ENCODE assay signal across 8 cellular contexts in the genomic region with DNA sequence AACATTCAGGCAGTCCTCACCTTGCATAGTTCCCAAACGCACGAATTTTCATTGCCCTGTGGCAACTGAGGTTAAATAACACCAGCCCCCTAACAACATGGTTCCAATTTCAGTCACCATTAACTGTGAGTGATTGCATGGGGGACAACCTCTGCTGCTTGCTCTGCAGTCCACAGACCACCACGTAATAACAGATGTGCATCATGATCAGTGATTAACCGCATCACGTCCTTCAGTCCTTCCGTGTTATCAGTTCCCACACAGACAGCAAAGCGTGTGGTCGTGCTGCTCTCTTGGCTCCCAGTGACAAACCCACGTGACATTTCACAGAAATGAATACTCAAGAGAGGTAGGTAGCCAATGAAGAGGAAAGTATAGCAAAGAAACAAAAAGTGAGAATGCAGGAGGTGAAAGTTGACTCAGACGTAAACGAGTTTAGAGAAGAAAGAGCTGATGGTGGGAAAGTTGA.
DNase-seq lines count a peak whose midpoint lies in the region; ATAC-seq lines count a peak whose summit lies in the region.

No MANE protein-coding gene starts in this region.

- DNase-seq in left kidney (ENCODE audit: low read depth, low spot score): peak; percentile 82
- no peak for DNase-seq in hippocampal formation (lab: John Stamatoyannopoulos, UW)
- DNase-seq in SKM-1 treated with dmso at 0.1 percent for 144 hours (lab: John Stamatoyannopoulos, UW; ENCODE audit: unreplicated experiment): no peak
- DNase-seq in posterior cingulate gyrus: no peak
- no peak for DNase-seq in 8988T

- intact Hi-C loops in posterior cingulate gyrus (cut with DNase I): no loop called here

- ATAC-seq in GM18498 (IDR thresholded peaks at IDR 0.05; ENCODE audit: unreplicated experiment): peak; percentile 92
- peak; percentile 91 for ATAC-seq in GM21390 (IDR thresholded peaks at IDR 0.05; ENCODE audit: unreplicated experiment)
- peak; percentile 79 for ATAC-seq in HG03521 (IDR thresholded peaks at IDR 0.05; ENCODE audit: unreplicated experiment)
